In genomic region chr10:32017044-32017443, GRCh38 we compare ENCODE assay signal across 29 cellular contexts.
"Had no signal": no experiment of that assay in that cellular context is flagged by ENCODE, and none has a peak within 500 bp of the region (broad histone marks: within the 10 kb centered on the region; RNA-seq: fewer than 3 reads in every experiment).

No MANE protein-coding gene starts in this region.

- H3K9me3 Mint-ChIP-seq: activated CD4-positive, alpha-beta memory T cell treated with anti-CD3 and anti-CD28 coated beads, Interleukin-2, amount 10 ng/mL, durations not matched to agents 7 days and 5 days; activated naive CD4-positive, alpha-beta T cell treated with anti-CD3 and anti-CD28 coated beads for 36 hours; activated T-cell treated with anti-CD3 and anti-CD28 coated beads, Interleukin-2, amount 50 U/mL, for 72 hours; effector memory CD8-positive, alpha-beta T cell; mesothelial cell of epicardium; natural killer cell treated with Interleukin-12 subunit alpha and Interleukin-12 subunit beta and Interleukin-15 and Interleukin-18, amount 100 ng/mL, for 72 hours; stimulated activated effector memory CD8-positive, alpha-beta T cell treated with anti-CD3 and anti-CD28 coated beads, Interleukin-12 subunit alpha, Interleukin-12 subunit beta, amount 100 ng/mL, for 72 hours; stimulated activated naive CD8-positive, alpha-beta T cell treated with anti-CD3 and anti-CD28 coated beads, Interleukin-15, amount 100 ng/mL, for 72 hours; T-cell; WTC11 had no signal

- H3K27me3 ChIP-seq: body of pancreas, esophagus muscularis mucosa, neutrophil, suprapubic skin, tibial nerve had no signal

- H3K4me3 Mint-ChIP-seq: activated CD4-positive, alpha-beta memory T cell treated with anti-CD3 and anti-CD28 coated beads, Interleukin-2, amount 10 ng/mL, durations not matched to agents 7 days and 5 days; activated naive CD4-positive, alpha-beta T cell treated with anti-CD3 and anti-CD28 coated beads for 36 hours; activated T-cell treated with anti-CD3 and anti-CD28 coated beads, Interleukin-2, amount 50 U/mL, for 72 hours; effector memory CD8-positive, alpha-beta T cell; mesothelial cell of epicardium; natural killer cell treated with Interleukin-12 subunit alpha and Interleukin-12 subunit beta and Interleukin-15 and Interleukin-18, amount 100 ng/mL, for 72 hours; stimulated activated effector memory CD8-positive, alpha-beta T cell treated with anti-CD3 and anti-CD28 coated beads, Interleukin-12 subunit alpha, Interleukin-12 subunit beta, amount 100 ng/mL, for 72 hours; stimulated activated naive CD8-positive, alpha-beta T cell treated with anti-CD3 and anti-CD28 coated beads, Interleukin-15, amount 100 ng/mL, for 72 hours; T-cell; WTC11 had no signal

- H3K27ac ChIP-seq: body of pancreas, esophagus muscularis mucosa, left ventricle myocardium inferior, neutrophil, parathyroid adenoma, suprapubic skin, tibial nerve had no signal

- ATAC-seq: activated T-cell treated with anti-CD3 and anti-CD28 coated beads, Interleukin-2, amount 50 U/mL, for 72 hours; body of pancreas; effector memory CD8-positive, alpha-beta T cell; natural killer cell treated with Interleukin-12 subunit alpha and Interleukin-12 subunit beta and Interleukin-15 and Interleukin-18, amount 100 ng/mL, for 72 hours; sciatic nerve; stimulated activated effector memory CD8-positive, alpha-beta T cell treated with anti-CD3 and anti-CD28 coated beads, Interleukin-12 subunit alpha, Interleukin-12 subunit beta, amount 100 ng/mL, for 72 hours; stimulated activated naive CD8-positive, alpha-beta T cell treated with anti-CD3 and anti-CD28 coated beads, Interleukin-15, amount 100 ng/mL, for 72 hours; T-cell; WTC11 had no signal

- H3K9me3 ChIP-seq: body of pancreas, esophagus muscularis mucosa, left ventricle myocardium inferior, neutrophil, suprapubic skin, tibial nerve had no signal

- H3K27me3 Mint-ChIP-seq: activated CD4-positive, alpha-beta memory T cell treated with anti-CD3 and anti-CD28 coated beads, Interleukin-2, amount 10 ng/mL, durations not matched to agents 7 days and 5 days; effector memory CD8-positive, alpha-beta T cell; natural killer cell treated with Interleukin-12 subunit alpha and Interleukin-12 subunit beta and Interleukin-15 and Interleukin-18, amount 100 ng/mL, for 72 hours; stimulated activated naive CD8-positive, alpha-beta T cell treated with anti-CD3 and anti-CD28 coated beads, Interleukin-15, amount 100 ng/mL, for 72 hours; T-cell had no signal

- DNase-seq: activated CD4-positive, alpha-beta memory T cell treated with anti-CD3 and anti-CD28 coated beads, Interleukin-2, amount 10 ng/mL, durations not matched to agents 7 days and 5 days; activated CD4-positive, alpha-beta T cell treated with anti-CD3 and anti-CD28 coated beads for 4 hours; activated effector memory CD4-positive, alpha-beta T cell treated with Interleukin-2 at 50 U/mL for 16 hours; activated naive CD4-positive, alpha-beta T cell treated with anti-CD3 and anti-CD28 coated beads for 36 hours; activated T-cell treated with anti-CD3 and anti-CD28 coated beads, Interleukin-2, amount 50 U/mL, for 72 hours; body of pancreas; caudate nucleus; effector memory CD8-positive, alpha-beta T cell; glutamatergic neuron; hippocampal formation; left ventricle myocardium inferior; small intestine; stimulated activated CD4-positive, alpha-beta T cell treated with anti-CD3 and anti-CD28 coated beads, Interleukin-2, amount 100 ng/mL, for 24 hours; stimulated activated naive CD8-positive, alpha-beta T cell treated with anti-CD3 and anti-CD28 coated beads, Interleukin-15, amount 100 ng/mL, for 72 hours; T-cell; T-helper 9 cell had no signal

- H3K4me3 ChIP-seq: body of pancreas, esophagus muscularis mucosa, left ventricle myocardium inferior, suprapubic skin, tibial nerve had no signal

- H3K4me1 ChIP-seq: body of pancreas, left ventricle myocardium inferior, parathyroid adenoma, suprapubic skin, tibial nerve had no signal

- H3K4me1 Mint-ChIP-seq: activated CD4-positive, alpha-beta memory T cell treated with anti-CD3 and anti-CD28 coated beads, Interleukin-2, amount 10 ng/mL, durations not matched to agents 7 days and 5 days; mesothelial cell of epicardium; stimulated activated effector memory CD8-positive, alpha-beta T cell treated with anti-CD3 and anti-CD28 coated beads, Interleukin-12 subunit alpha, Interleukin-12 subunit beta, amount 100 ng/mL, for 72 hours; stimulated activated naive CD8-positive, alpha-beta T cell treated with anti-CD3 and anti-CD28 coated beads, Interleukin-15, amount 100 ng/mL, for 72 hours; WTC11 had no signal

- H3K27ac Mint-ChIP-seq: activated CD4-positive, alpha-beta memory T cell treated with anti-CD3 and anti-CD28 coated beads, Interleukin-2, amount 10 ng/mL, durations not matched to agents 7 days and 5 days; activated naive CD4-positive, alpha-beta T cell treated with anti-CD3 and anti-CD28 coated beads for 36 hours; effector memory CD8-positive, alpha-beta T cell; mesothelial cell of epicardium; natural killer cell treated with Interleukin-12 subunit alpha and Interleukin-12 subunit beta and Interleukin-15 and Interleukin-18, amount 100 ng/mL, for 72 hours; stimulated activated effector memory CD8-positive, alpha-beta T cell treated with anti-CD3 and anti-CD28 coated beads, Interleukin-12 subunit alpha, Interleukin-12 subunit beta, amount 100 ng/mL, for 72 hours; T-cell; WTC11 had no signal

- FAIRE-seq: colon, frontal cortex, small intestine, urothelium cell line had no signal
